Comparison of ENCODE assay signal across 1 cellular context in the genomic region with DNA sequence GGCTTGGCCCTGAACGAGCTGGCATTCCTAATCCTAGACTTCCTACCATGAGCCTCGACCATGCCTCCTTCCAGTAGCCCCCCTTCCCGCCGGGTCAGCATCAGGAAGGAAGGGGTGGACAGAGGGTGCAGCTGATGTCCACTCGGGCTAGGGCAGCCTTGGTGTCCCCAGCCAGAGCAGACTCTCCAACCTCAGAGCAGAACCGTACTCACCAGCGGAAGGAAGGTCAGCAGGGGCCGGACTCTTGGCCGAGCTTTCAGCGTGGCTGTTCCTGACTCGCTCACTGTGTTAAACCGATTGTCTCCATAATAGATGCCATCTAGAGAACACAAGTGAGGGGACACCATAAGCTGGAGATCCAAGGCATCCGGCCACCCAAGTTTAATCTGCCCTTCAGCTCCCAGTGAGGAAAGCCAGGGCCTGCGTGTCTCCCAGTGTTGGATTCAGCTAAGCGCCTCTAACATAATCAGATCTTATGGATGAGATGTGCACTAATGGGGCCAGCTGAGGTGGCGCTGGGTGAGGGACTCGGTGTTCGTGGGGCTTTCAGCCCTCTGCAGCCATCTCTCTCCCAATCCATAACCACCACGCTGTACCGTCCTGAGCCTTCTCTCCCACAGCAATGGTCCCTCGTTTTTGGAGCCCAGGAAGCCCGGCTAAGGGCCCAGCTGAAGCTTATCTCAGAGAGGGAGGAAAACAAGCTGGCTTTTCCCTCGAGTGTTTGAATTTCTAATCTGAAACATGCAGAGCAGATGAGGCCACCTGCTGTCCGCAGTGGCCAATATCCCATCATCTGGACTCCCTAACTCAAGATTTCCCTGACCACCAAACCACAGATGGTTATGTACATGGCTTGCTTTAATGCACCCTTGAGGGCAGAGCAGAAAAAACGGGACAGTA.
A peak's percentile ranks its signal among the peaks of the same experiment; 100 is the strongest.
TF ChIP-seq lines count a peak whose summit lies in the region.

No MANE protein-coding gene starts in this region.

TF ChIP-seq in K562, 482 proteins besides CTCF, POLR2A, EP300 and RAD21 (continued from another document and continues in another):
- TF ChIP-seq ZNF518B (CRISPR knock-in tag; IDR thresholded peaks at IDR 0.05) (no peak), MAFF (IDR thresholded peaks at IDR 0.05; ENCODE audit: low read length) (no peak), BHLHE40 (IDR thresholded peaks at IDR 0.05; ENCODE audit: low read length) (peak; percentile 16; the same call in 1 of the 2 replicates), ZNF766 (CRISPR knock-in tag; conservative IDR thresholded peaks at IDR 0.05) (peak; percentile 44; the same call in 1 of the 2 replicates), ZNF589 (CRISPR knock-in tag; IDR thresholded peaks at IDR 0.05; ENCODE audit: low read depth) (peak; percentile 81; the same call in 1 of the 2 replicates), ZNF436 (CRISPR knock-in tag; IDR thresholded peaks at IDR 0.05) (no peak), RNF2 (IDR thresholded peaks at IDR 0.05) (no peak; the same call in 1 of the 2 replicates), ATF7 (IDR thresholded peaks at IDR 0.05) (peak; percentile 34), STAT5B (CRISPR knock-in tag; IDR thresholded peaks at IDR 0.05) (no peak), ID3 (CRISPR knock-in tag; IDR thresholded peaks at IDR 0.05) (no peak), ID3 (tag; IDR thresholded peaks at IDR 0.05) (peak; percentile 88), ZNF444 (CRISPR knock-in tag; IDR thresholded peaks at IDR 0.05) (no peak), MLLT1 (IDR thresholded peaks at IDR 0.05) (peak in 1 of 2 experiments; percentile 93; a peak in 2 of 4 replicates), CBFA2T2 (conservative IDR thresholded peaks at IDR 0.05) (peak; percentile 92), ZBTB17 (CRISPR knock-in tag; IDR thresholded peaks at IDR 0.05) (no peak), CC2D1A (IDR thresholded peaks at IDR 0.05) (peak; percentile 63), CLOCK (CRISPR knock-in tag; IDR thresholded peaks at IDR 0.05; ENCODE audit: borderline replicate concordance) (no peak)
- TF ChIP-seq, protein P1, sequence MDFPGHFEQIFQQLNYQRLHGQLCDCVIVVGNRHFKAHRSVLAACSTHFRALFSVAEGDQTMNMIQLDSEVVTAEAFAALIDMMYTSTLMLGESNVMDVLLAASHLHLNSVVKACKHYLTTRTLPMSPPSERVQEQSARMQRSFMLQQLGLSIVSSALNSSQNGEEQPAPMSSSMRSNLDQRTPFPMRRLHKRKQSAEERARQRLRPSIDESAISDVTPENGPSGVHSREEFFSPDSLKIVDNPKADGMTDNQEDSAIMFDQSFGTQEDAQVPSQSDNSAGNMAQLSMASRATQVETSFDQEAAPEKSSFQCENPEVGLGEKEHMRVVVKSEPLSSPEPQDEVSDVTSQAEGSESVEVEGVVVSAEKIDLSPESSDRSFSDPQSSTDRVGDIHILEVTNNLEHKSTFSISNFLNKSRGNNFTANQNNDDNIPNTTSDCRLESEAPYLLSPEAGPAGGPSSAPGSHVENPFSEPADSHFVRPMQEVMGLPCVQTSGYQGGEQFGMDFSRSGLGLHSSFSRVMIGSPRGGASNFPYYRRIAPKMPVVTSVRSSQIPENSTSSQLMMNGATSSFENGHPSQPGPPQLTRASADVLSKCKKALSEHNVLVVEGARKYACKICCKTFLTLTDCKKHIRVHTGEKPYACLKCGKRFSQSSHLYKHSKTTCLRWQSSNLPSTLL (IDR thresholded peaks at IDR 0.05), result no peak
- TF ChIP-seq, protein P2, sequence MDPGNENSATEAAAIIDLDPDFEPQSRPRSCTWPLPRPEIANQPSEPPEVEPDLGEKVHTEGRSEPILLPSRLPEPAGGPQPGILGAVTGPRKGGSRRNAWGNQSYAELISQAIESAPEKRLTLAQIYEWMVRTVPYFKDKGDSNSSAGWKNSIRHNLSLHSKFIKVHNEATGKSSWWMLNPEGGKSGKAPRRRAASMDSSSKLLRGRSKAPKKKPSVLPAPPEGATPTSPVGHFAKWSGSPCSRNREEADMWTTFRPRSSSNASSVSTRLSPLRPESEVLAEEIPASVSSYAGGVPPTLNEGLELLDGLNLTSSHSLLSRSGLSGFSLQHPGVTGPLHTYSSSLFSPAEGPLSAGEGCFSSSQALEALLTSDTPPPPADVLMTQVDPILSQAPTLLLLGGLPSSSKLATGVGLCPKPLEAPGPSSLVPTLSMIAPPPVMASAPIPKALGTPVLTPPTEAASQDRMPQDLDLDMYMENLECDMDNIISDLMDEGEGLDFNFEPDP (CRISPR knock-in tag; IDR thresholded peaks at IDR 0.05), result no peak
- TF ChIP-seq, protein P3, sequence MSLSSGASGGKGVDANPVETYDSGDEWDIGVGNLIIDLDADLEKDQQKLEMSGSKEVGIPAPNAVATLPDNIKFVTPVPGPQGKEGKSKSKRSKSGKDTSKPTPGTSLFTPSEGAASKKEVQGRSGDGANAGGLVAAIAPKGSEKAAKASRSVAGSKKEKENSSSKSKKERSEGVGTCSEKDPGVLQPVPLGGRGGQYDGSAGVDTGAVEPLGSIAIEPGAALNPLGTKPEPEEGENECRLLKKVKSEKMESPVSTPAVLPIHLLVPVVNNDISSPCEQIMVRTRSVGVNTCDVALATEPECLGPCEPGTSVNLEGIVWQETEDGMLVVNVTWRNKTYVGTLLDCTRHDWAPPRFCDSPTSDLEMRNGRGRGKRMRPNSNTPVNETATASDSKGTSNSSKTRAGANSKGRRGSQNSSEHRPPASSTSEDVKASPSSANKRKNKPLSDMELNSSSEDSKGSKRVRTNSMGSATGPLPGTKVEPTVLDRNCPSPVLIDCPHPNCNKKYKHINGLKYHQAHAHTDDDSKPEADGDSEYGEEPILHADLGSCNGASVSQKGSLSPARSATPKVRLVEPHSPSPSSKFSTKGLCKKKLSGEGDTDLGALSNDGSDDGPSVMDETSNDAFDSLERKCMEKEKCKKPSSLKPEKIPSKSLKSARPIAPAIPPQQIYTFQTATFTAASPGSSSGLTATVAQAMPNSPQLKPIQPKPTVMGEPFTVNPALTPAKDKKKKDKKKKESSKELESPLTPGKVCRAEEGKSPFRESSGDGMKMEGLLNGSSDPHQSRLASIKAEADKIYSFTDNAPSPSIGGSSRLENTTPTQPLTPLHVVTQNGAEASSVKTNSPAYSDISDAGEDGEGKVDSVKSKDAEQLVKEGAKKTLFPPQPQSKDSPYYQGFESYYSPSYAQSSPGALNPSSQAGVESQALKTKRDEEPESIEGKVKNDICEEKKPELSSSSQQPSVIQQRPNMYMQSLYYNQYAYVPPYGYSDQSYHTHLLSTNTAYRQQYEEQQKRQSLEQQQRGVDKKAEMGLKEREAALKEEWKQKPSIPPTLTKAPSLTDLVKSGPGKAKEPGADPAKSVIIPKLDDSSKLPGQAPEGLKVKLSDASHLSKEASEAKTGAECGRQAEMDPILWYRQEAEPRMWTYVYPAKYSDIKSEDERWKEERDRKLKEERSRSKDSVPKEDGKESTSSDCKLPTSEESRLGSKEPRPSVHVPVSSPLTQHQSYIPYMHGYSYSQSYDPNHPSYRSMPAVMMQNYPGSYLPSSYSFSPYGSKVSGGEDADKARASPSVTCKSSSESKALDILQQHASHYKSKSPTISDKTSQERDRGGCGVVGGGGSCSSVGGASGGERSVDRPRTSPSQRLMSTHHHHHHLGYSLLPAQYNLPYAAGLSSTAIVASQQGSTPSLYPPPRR (CRISPR knock-in tag; IDR thresholded peaks at IDR 0.05; ENCODE audit: borderline replicate concordance), result peak; percentile 92; the same call in 1 of the 2 replicates
- TF ChIP-seq, protein P4, sequence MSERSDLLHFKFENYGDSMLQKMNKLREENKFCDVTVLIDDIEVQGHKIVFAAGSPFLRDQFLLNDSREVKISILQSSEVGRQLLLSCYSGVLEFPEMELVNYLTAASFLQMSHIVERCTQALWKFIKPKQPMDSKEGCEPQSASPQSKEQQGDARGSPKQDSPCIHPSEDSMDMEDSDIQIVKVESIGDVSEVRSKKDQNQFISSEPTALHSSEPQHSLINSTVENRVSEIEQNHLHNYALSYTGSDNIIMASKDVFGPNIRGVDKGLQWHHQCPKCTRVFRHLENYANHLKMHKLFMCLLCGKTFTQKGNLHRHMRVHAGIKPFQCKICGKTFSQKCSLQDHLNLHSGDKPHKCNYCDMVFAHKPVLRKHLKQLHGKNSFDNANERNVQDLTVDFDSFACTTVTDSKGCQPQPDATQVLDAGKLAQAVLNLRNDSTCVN (CRISPR knock-in tag; IDR thresholded peaks at IDR 0.05), result no peak
